ENCODE assay signal across 2 cellular contexts in genomic region chr11:28123151-28123571, GRCh38.
TF ChIP-seq lines count a peak whose summit lies in the region.

No MANE protein-coding gene starts in this region.

TF ChIP-seq in SK-N-SH treated with all-trans-retinoic acid at 6 μM for 48 hours, 23 proteins besides CTCF, POLR2A, EP300 and RAD21 (continued from another document):
- TF ChIP-seq CSRNP3 (CRISPR knock-in tag; IDR thresholded peaks at IDR 0.05) (no peak), ZNF70 (CRISPR knock-in tag; IDR thresholded peaks at IDR 0.05) (no peak), CREB5 (CRISPR knock-in tag; IDR thresholded peaks at IDR 0.05; ENCODE audit: low read depth) (no peak), TSHZ2 (CRISPR knock-in tag; IDR thresholded peaks at IDR 0.05) (no peak), OSR1 (CRISPR knock-in tag; IDR thresholded peaks at IDR 0.05) (no peak), TOX (CRISPR knock-in tag; IDR thresholded peaks at IDR 0.05; ENCODE audit: borderline replicate concordance) (no peak), POU6F1 (CRISPR knock-in tag; IDR thresholded peaks at IDR 0.05; ENCODE audit: borderline replicate concordance, low read depth) (no peak), TCF4 (CRISPR knock-in tag; IDR thresholded peaks at IDR 0.05; ENCODE audit: borderline replicate concordance) (no peak), CSDC2 (CRISPR knock-in tag; IDR thresholded peaks at IDR 0.05) (no peak), ZFP30 (CRISPR knock-in tag; IDR thresholded peaks at IDR 0.05) (no peak), ZFP3 (CRISPR knock-in tag; IDR thresholded peaks at IDR 0.05) (no peak), SNAI2 (CRISPR knock-in tag; IDR thresholded peaks at IDR 0.05) (no peak), RARB (CRISPR knock-in tag; IDR thresholded peaks at IDR 0.05) (no peak), PPARA (CRISPR knock-in tag; IDR thresholded peaks at IDR 0.05; ENCODE audit: borderline replicate concordance) (no peak), BACH2 (CRISPR knock-in tag; IDR thresholded peaks at IDR 0.05; ENCODE audit: borderline replicate concordance) (no peak), GLIS3 (CRISPR knock-in tag; IDR thresholded peaks at IDR 0.05) (no peak), ARNTL (CRISPR knock-in tag; IDR thresholded peaks at IDR 0.05; ENCODE audit: borderline replicate concordance, low read depth) (no peak)

TF ChIP-seq in SK-N-SH, 30 proteins besides CTCF, POLR2A, EP300 and RAD21 (continued from another document):
- TF ChIP-seq USF1 (IDR thresholded peaks at IDR 0.05; ENCODE audit: borderline replicate concordance, low read depth) (no peak), GATA2 (CRISPR knock-in tag; IDR thresholded peaks at IDR 0.05) (no peak), TAF1 (IDR thresholded peaks at IDR 0.05; ENCODE audit: borderline replicate concordance, low read depth, low read length) (no peak), FOXM1 (IDR thresholded peaks at IDR 0.05; ENCODE audit: low read depth) (no peak), PBX3 (IDR thresholded peaks at IDR 0.05) (no peak)
TF ChIP-seq in SK-N-SH: peak in this region for 0.
